Comparison of ENCODE assay signal across 8 cellular contexts in the genomic region with DNA sequence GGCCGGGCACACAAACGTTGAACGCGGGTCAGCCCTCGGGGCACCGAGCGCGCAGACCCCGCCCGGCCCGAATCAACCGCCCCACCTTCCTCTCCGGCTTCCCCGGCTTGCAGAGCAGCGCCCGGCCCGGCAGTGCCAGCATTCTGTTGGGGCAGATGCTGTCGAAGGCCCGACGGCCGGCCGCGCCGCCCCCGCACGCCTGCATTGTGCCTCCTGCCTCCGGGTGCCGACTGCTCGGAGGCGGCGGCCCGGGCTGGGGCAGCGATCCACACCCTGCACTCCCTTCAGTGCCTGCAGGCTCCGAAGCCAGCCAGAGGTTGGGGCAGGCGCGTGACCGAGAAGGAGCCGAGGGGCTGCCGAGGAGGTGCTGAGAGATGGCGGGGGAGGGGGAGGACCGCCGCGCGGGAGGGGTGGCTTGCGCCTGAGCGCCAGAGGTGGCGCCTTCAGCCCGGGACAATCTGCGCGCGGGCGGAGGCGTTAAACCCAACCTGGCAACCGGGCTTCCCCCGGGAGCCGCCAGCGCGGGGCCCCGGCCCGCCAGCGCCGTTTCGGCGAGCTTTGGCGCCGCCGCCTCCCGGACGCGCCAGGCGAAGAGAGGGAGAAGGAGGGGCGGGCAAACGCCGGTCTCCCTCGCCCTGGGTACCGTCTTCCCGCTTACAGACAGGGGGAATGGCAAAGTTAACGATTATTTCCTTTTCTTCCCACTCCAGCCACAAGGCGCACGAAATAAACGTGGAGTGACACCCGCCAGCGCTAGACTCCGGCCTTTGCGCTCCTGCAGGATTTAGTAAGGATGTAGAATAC. TPM values are rescaled to one million over a fixed set of nuclear protein-coding genes. Genes with fewer than 3 reads are reported as not detected.
A peak's percentile ranks its signal among the peaks of the same experiment; 100 is the strongest.
DNase-seq lines count a peak whose midpoint lies in the region; ATAC-seq and TF ChIP-seq lines count a peak whose summit lies in the region.

A gene (minus strand): TSS at position 382 of the 804 bp plus-strand sequence. CDS start 177 bp downstream, at position 205.

- no peak within 1 kb of the TSS for H3K27ac Mint-ChIP-seq in Caco-2 (ENCODE audit: unreplicated experiment)

- ATAC-seq in HG03565 (IDR thresholded peaks at IDR 0.05; ENCODE audit: unreplicated experiment) = no peak

- peak within 1 kb of the TSS; percentile 87 for H3K4me3 Mint-ChIP-seq in Caco-2 (ENCODE audit: unreplicated experiment)

- H3K36me3 ChIP-seq in Caco-2 (ENCODE audit: control insufficient read depth, insufficient read depth, low read length) = no peaks in the 10 kb centered on the region
- H3K36me3 ChIP-seq in SK-N-MC (ENCODE audit: insufficient read depth, low read length) = no peaks in the 10 kb centered on the region; the same call in 1 of the 2 replicates

- H3K4me3 ChIP-seq in Caco-2 (ENCODE audit: low read depth, low read length) (peak within 1 kb of the TSS; percentile 82), SK-N-MC (peak within 1 kb of the TSS; percentile 92)

- CTCF ChIA-PET in Caco-2 (lab: Charles Lee) = interaction anchor here (0.6 to 2.0 kb wide), 4 partner anchors 9 to 80 kb away, joined by 3 to 5 read pairs (median 4); a partner anchor contains a TSS

- intact Hi-C loops in Caco-2 (cut with micrococcal nuclease; ENCODE audit: unreplicated experiment) = loop anchor here (1.0 to 5.0 kb wide), 4 partner anchors 28 to 465 kb away; a partner anchor contains a TSS

- DNase-seq in Caco-2 (peak; percentile 83 to 86), GM20000 (ENCODE audit: low spot score) (peak; percentile 88), HuH-7.5 (ENCODE audit: low spot score) (peak; percentile 77), SK-N-MC (ENCODE audit: low read depth, low spot score) (no peak), astrocyte of the hippocampus (ENCODE audit: low read depth, low spot score) (peak; percentile 72), islet precursor cell (peak; percentile 81)
- peak; percentile 51 to 56 for DNase-seq in stimulated activated CD4-positive, alpha-beta T cell treated with anti-CD3 and anti-CD28 coated beads, Interleukin-4, amount 100 ng/mL, for 48 hours (ENCODE audit: low read depth in 2 of 2)

- H3K27me3 Mint-ChIP-seq in Caco-2 (ENCODE audit: insufficient read depth, unreplicated experiment) = no peaks in the 10 kb centered on the region

- no peaks in the 10 kb centered on the region for H3K4me1 ChIP-seq in Caco-2

- POLR2A ChIA-PET in Caco-2 (lab: Charles Lee) = interaction anchor here (1.2 kb wide), 1 partner anchor 81 kb away, joined by 3 read pairs; a partner anchor contains a TSS

- H3K27ac ChIP-seq in SK-N-MC = no peak within 1 kb of the TSS

- H3K36me3 Mint-ChIP-seq in Caco-2 (ENCODE audit: insufficient read depth, unreplicated experiment) = peaks cover 3% of the 10 kb centered on the region

- peaks cover 3% of the 10 kb centered on the region for H3K27me3 ChIP-seq in Caco-2 (replicated peaks; ENCODE audit: control insufficient read depth, insufficient read depth, low read length)

- H3K4me1 Mint-ChIP-seq in Caco-2 (ENCODE audit: low read depth, unreplicated experiment) = peaks cover 10% of the 10 kb centered on the region

- no peaks in the 10 kb centered on the region for H3K9me3 ChIP-seq in Caco-2
- no peaks in the 10 kb centered on the region for H3K9me3 ChIP-seq in SK-N-MC (ENCODE audit: low read depth, low read length)

- H3K9me3 Mint-ChIP-seq in Caco-2 (ENCODE audit: unreplicated experiment) = no peaks in the 10 kb centered on the region

- BruUV-seq in Caco-2 (replicated peaks; lab: Mats Ljungman, UMichigan) = no TSS peak

- TF ChIP-seq CTCF in Caco-2 (IDR thresholded peaks at IDR 0.05; ENCODE audit: insufficient read depth in 1 of 2, low read depth in 1 of 2, low read length in 1 of 2, severe bottlenecking in 1 of 2, unreplicated experiment in 1 of 2) (peak; percentile 17 to 64), GM20000 (IDR thresholded peaks at IDR 0.05; ENCODE audit: extremely low read depth, missing control alignments) (peak; percentile 7)

- H3K9ac ChIP-seq in SK-N-MC (ENCODE audit: insufficient read length) = peak within 1 kb of the TSS; percentile 74

RNA-seq across cellular contexts. Expression of the gene that starts here (rescaled TPM):
- 1.9 and 2.0 TPM in 2 replicates for total RNA-seq in Caco-2 (2022)
